33 cellular contexts compared by ENCODE assay signal in genomic region chr3:181289306-181289705, GRCh38.
DNase-seq lines count a peak whose midpoint lies in the region; ATAC-seq and TF ChIP-seq lines count a peak whose summit lies in the region.
"Had no signal": no experiment of that assay in that cellular context is flagged by ENCODE, and none has a peak within 500 bp of the region (broad histone marks: within the 10 kb centered on the region; RNA-seq: fewer than 3 reads in every experiment).

No MANE protein-coding gene starts in this region.

- no peaks in the 10 kb centered on the region for H3K9me2 ChIP-seq in neural cell (ENCODE audit: insufficient read depth, low read length)

- H3K27me3 ChIP-seq in neural cell (ENCODE audit: insufficient read depth, low read depth, low read length): no peaks in the 10 kb centered on the region
- H3K27me3 ChIP-seq: BE2C; BLaER1; BLaER1 treated with 17β-estradiol and CSF1 and Interleukin-3, amounts not matched to agents 10 nM and 100 nM had no signal

- no peaks in the 10 kb centered on the region for H3K9me3 ChIP-seq in neural cell (ENCODE audit: low read length)
- H3K9me3 ChIP-seq: A549; BE2C; BLaER1; BLaER1 treated with 17β-estradiol and CSF1 and Interleukin-3, amounts not matched to agents 10 nM and 100 nM; Caco-2 had no signal

- H3K27ac ChIP-seq in neural cell (ENCODE audit: low read length): peak overlapping the region; percentile 44
- H3K27ac ChIP-seq: 22Rv1; A549; BLaER1; BLaER1 treated with 17β-estradiol and CSF1 and Interleukin-3, amounts not matched to agents 10 nM and 100 nM; C4-2B had no signal

- H3K79me2 ChIP-seq in neural cell (replicated peaks; ENCODE audit: insufficient read depth, low read length): peaks cover 7% of the 10 kb centered on the region

- H3K27ac Mint-ChIP-seq in glutamatergic neuron (ENCODE audit: unreplicated experiment): peak overlapping the region; percentile 38
- H3K27ac Mint-ChIP-seq: B cell; CD14-positive monocyte; CD4-positive, alpha-beta memory T cell; CD4-positive, alpha-beta T cell; CD4-positive, CD25-positive, alpha-beta regulatory T cell; CD8-positive, alpha-beta memory T cell; CD8-positive, alpha-beta T cell had no signal

- no peak overlapping the region for H2AFZ ChIP-seq in neural cell (ENCODE audit: low read depth, low read length)

- H4K20me1 ChIP-seq in neural cell (ENCODE audit: insufficient read depth): no peaks in the 10 kb centered on the region
- H4K20me1 ChIP-seq: BLaER1; BLaER1 treated with 17β-estradiol and CSF1 and Interleukin-3, amounts not matched to agents 10 nM and 100 nM had no signal

- H3K4me3 ChIP-seq in neural cell (ENCODE audit: low read length): peak overlapping the region; percentile 24
- H3K4me3 ChIP-seq: A549; BLaER1; BLaER1 treated with 17β-estradiol and CSF1 and Interleukin-3, amounts not matched to agents 10 nM and 100 nM had no signal

- H3K4me3 Mint-ChIP-seq in glutamatergic neuron (ENCODE audit: unreplicated experiment): no peak overlapping the region
- H3K4me3 Mint-ChIP-seq: B cell; CD14-positive monocyte; CD4-positive, alpha-beta memory T cell; CD4-positive, alpha-beta T cell; CD4-positive, CD25-positive, alpha-beta regulatory T cell; CD8-positive, alpha-beta memory T cell; CD8-positive, alpha-beta T cell had no signal

- H3K36me3 Mint-ChIP-seq in glutamatergic neuron (ENCODE audit: unreplicated experiment): no peaks in the 10 kb centered on the region
- H3K36me3 Mint-ChIP-seq: CD14-positive monocyte; CD4-positive, alpha-beta memory T cell; CD4-positive, CD25-positive, alpha-beta regulatory T cell; CD8-positive, alpha-beta memory T cell; CD8-positive, alpha-beta T cell had no signal

- no peaks in the 10 kb centered on the region for H3F3A ChIP-seq in neural cell (ENCODE audit: insufficient read depth, low read length, poor library complexity, severe bottlenecking)

- DNase-seq in NCI-H2227 (lab: John Stamatoyannopoulos, UW; ENCODE audit: unreplicated experiment): peak; percentile 37
- no peak for DNase-seq in NCI-H2227 treated with DMSO at 0.1 percent for 48 hours (lab: John Stamatoyannopoulos, UW)
- no peak for DNase-seq in glutamatergic neuron
- DNase-seq in HuH-7 (ENCODE audit: low spot score): no peak
- DNase-seq: 8988T; ACHN; AML-193; BE2C; C1 segment of cervical spinal cord; Caco-2; Calu3; CD4-positive, alpha-beta memory T cell; CD4-positive, alpha-beta T cell; CD4-positive, CD25-positive, alpha-beta regulatory T cell; CD8-positive, alpha-beta memory T cell; CD8-positive, alpha-beta T cell; COR-L47; DMS 273 treated with DMSO at 0.1 percent for 48 hours; DMS153; DMS53; DMS79; DMS79 treated with DMSO at 0.1 percent for 48 hours; DND-41; EL had no signal

- no peak for TF ChIP-seq CTCF in glutamatergic neuron (IDR thresholded peaks at IDR 0.05; ENCODE audit: partially characterized antibody, unreplicated experiment)
- no peak for TF ChIP-seq CTCF in neural cell (IDR thresholded peaks at IDR 0.05; ENCODE audit: poor library complexity, severe bottlenecking)

- no peak for ATAC-seq in HG03565 (IDR thresholded peaks at IDR 0.05; ENCODE audit: unreplicated experiment)
- ATAC-seq: A549; CD8-positive, alpha-beta T cell had no signal

- H3K36me3 ChIP-seq in neural cell (ENCODE audit: insufficient read depth, low read length): no peaks in the 10 kb centered on the region
- H3K36me3 ChIP-seq: BE2C; BLaER1; BLaER1 treated with 17β-estradiol and CSF1 and Interleukin-3, amounts not matched to agents 10 nM and 100 nM had no signal

- no peak overlapping the region for H3K9ac ChIP-seq in neural cell (ENCODE audit: low read length)
- H3K9ac ChIP-seq: BLaER1; BLaER1 treated with 17β-estradiol and CSF1 and Interleukin-3, amounts not matched to agents 10 nM and 100 nM had no signal

- H3K4me2 ChIP-seq in neural cell (ENCODE audit: low read length): no peak overlapping the region
- H3K4me2 ChIP-seq: A549; BLaER1; BLaER1 treated with 17β-estradiol and CSF1 and Interleukin-3, amounts not matched to agents 10 nM and 100 nM had no signal

- peaks cover 15% of the 10 kb centered on the region for H3K4me1 Mint-ChIP-seq in glutamatergic neuron (ENCODE audit: low read depth, unreplicated experiment)
- H3K4me1 Mint-ChIP-seq: B cell; CD14-positive monocyte; CD4-positive, alpha-beta memory T cell; CD4-positive, CD25-positive, alpha-beta regulatory T cell; CD8-positive, alpha-beta memory T cell had no signal

- H3K9me3 Mint-ChIP-seq in glutamatergic neuron (ENCODE audit: unreplicated experiment): no peaks in the 10 kb centered on the region
- H3K9me3 Mint-ChIP-seq: CD4-positive, alpha-beta T cell; CD8-positive, alpha-beta T cell had no signal

- TF ChIP-seq EP300 in neural cell (conservative IDR thresholded peaks at IDR 0.05; ENCODE audit: poor library complexity, severe bottlenecking): peak; percentile 93

- no peak for TF ChIP-seq RAD21 in neural cell (conservative IDR thresholded peaks at IDR 0.05)

- H3K27me3 Mint-ChIP-seq in glutamatergic neuron (ENCODE audit: unreplicated experiment): no peaks in the 10 kb centered on the region
- H3K27me3 Mint-ChIP-seq: B cell; CD4-positive, alpha-beta memory T cell; CD4-positive, alpha-beta T cell; CD4-positive, CD25-positive, alpha-beta regulatory T cell; CD8-positive, alpha-beta memory T cell had no signal

TF ChIP-seq in neural cell, 6 proteins besides CTCF, POLR2A, EP300 and RAD21:
- TF ChIP-seq POLR2AphosphoS5 (IDR thresholded peaks at IDR 0.05): peak; percentile 68
- TF ChIP-seq TAF1 (IDR thresholded peaks at IDR 0.05; ENCODE audit: low read depth): no peak
